ENCODE assay signal across 8 cellular contexts in genomic region chr7:131546583-131547111, GRCh38. TPM values are rescaled to one million over a fixed set of nuclear protein-coding genes. Genes with fewer than 3 reads are reported as not detected.
DNase-seq lines count a peak whose midpoint lies in the region; ATAC-seq and TF ChIP-seq lines count a peak whose summit lies in the region.

No MANE protein-coding gene starts in this region.

- H3K36me3 ChIP-seq in Caco-2 (ENCODE audit: control insufficient read depth, insufficient read depth, low read length), result no peaks in the 10 kb centered on the region
- H3K36me3 ChIP-seq in IMR-90 (ENCODE audit: control insufficient read depth, insufficient read depth, low read length), result no peaks in the 10 kb centered on the region

- no peak overlapping the region for H3K14ac ChIP-seq in IMR-90 (replicated peaks; ENCODE audit: low read depth, low read length)

- no peak overlapping the region for H3K9ac ChIP-seq in IMR-90 (ENCODE audit: low read depth, low read length)

- peaks cover 8% of the 10 kb centered on the region; the same call in 1 of the 2 replicates for H3K9me1 ChIP-seq in IMR-90 (ENCODE audit: insufficient read depth, low read length)

- no peaks in the 10 kb centered on the region for H3K27me3 Mint-ChIP-seq in Caco-2 (ENCODE audit: insufficient read depth, unreplicated experiment)
- H3K27me3 Mint-ChIP-seq in activated CD4-positive, alpha-beta T cell treated with anti-CD3 and anti-CD28 coated beads, Interleukin-2, amount 10 ng/mL, durations not matched to agents 24 days and 14 days, result peaks cover 6% of the 10 kb centered on the region

- CTCF ChIA-PET in Caco-2 (lab: Charles Lee) (interaction anchor here (0.6 to 3.1 kb wide), 12 partner anchors 8 to 109 kb away, joined by 3 to 20 read pairs (median 5); no protein-coding TSS in a partner anchor), IMR-90 (lab: Yijun Ruan, JAX) (interaction anchor here (0.6 kb wide), 1 partner anchor 111 kb away, joined by 3 read pairs; no protein-coding TSS in a partner anchor)

- peak; percentile 38 for TF ChIP-seq RAD21 in IMR-90 (IDR thresholded peaks at IDR 0.05; ENCODE audit: low read length)

- WGBS in IMR-90 (ENCODE audit: extremely low coverage in 2 of 2, insufficient read length in 1 of 2), 2 experiments, result 92% methylated on average over 2 of the region's 12 CpGs; no CpG with 5 or more reads in 1 of the 2 experiments

- no TSS peak for BruUV-seq in Caco-2 (replicated peaks; lab: Mats Ljungman, UMichigan)
- no TSS peak for BruUV-seq in IMR-90 (replicated peaks; lab: Mats Ljungman, UMichigan)

- H3K4me3 ChIP-seq in Caco-2 (ENCODE audit: low read depth, low read length) (no peak overlapping the region), IMR-90 (ENCODE audit: insufficient read depth, low read depth, low read length) (no peak overlapping the region), fibroblast of the aortic adventitia (ENCODE audit: low read depth, low read length) (no peak overlapping the region)

- H2BK120ac ChIP-seq in IMR-90 (ENCODE audit: low read depth, low read length), result no peak overlapping the region

- no peak overlapping the region for H4K8ac ChIP-seq in IMR-90 (ENCODE audit: low read depth in 2 of 2, low read length in 2 of 2)

- no peaks in the 10 kb centered on the region for H3K9me3 Mint-ChIP-seq in Caco-2 (ENCODE audit: unreplicated experiment)
- H3K9me3 Mint-ChIP-seq in activated CD4-positive, alpha-beta T cell treated with anti-CD3 and anti-CD28 coated beads, Interleukin-2, amount 10 ng/mL, durations not matched to agents 24 days and 14 days, result no peaks in the 10 kb centered on the region

- in situ Hi-C loops in IMR-90 (cut with MboI; ENCODE audit: low sequenced_read_pairs), result loop anchor here (10.0 kb wide), 1 partner anchor 108 kb away; no protein-coding TSS in a partner anchor

- no peak overlapping the region for H3K23ac ChIP-seq in IMR-90 (ENCODE audit: low read depth, low read length)

- no peak for ATAC-seq in IMR-90 (ENCODE audit: low read depth)
- ATAC-seq in HG03571 (IDR thresholded peaks at IDR 0.05; ENCODE audit: unreplicated experiment), result no peak

- H3K4me1 ChIP-seq in Caco-2, result peaks cover 21% of the 10 kb centered on the region
- no peaks in the 10 kb centered on the region for H3K4me1 ChIP-seq in IMR-90 (ENCODE audit: control insufficient read depth, insufficient read depth, low read length)

- H2AFZ ChIP-seq in IMR-90 (replicated peaks; ENCODE audit: low read length, poor library complexity), result peak overlapping the region; percentile 38

- H4K20me1 ChIP-seq in IMR-90 (ENCODE audit: insufficient read depth, low read length), result no peaks in the 10 kb centered on the region

- intact Hi-C loops in Caco-2 (cut with micrococcal nuclease; ENCODE audit: unreplicated experiment) (loop anchor here (5.0 kb wide), 2 partner anchors 34 to 41 kb away; no protein-coding TSS in a partner anchor), IMR-90 (cut with micrococcal nuclease) (no loop called here)
- intact Hi-C loops in activated CD4-positive, alpha-beta T cell treated with anti-CD3 and anti-CD28 coated beads, Interleukin-2, amount 10 ng/mL, durations not matched to agents 24 days and 14 days (cut with micrococcal nuclease), result loop anchor here (10.0 kb wide), 1 partner anchor 108 kb away; no protein-coding TSS in a partner anchor

- no peak overlapping the region for H4K5ac ChIP-seq in IMR-90 (ENCODE audit: low read depth, low read length)

- H3K27ac Mint-ChIP-seq in Caco-2 (ENCODE audit: unreplicated experiment), result peak overlapping the region; percentile 1
- H3K27ac Mint-ChIP-seq in activated CD4-positive, alpha-beta T cell treated with anti-CD3 and anti-CD28 coated beads, Interleukin-2, amount 10 ng/mL, durations not matched to agents 24 days and 14 days, result no peak overlapping the region

- no peak overlapping the region for H3K56ac ChIP-seq in IMR-90 (ENCODE audit: extremely low read depth, insufficient read depth, low read length)

- H3K4ac ChIP-seq in IMR-90 (ENCODE audit: low read depth, low read length), result no peak overlapping the region

- no peak overlapping the region for H3K18ac ChIP-seq in IMR-90 (ENCODE audit: low read depth, low read length)

- dilution Hi-C loops in IMR-90 (cut with HindIII; ENCODE audit: low sequenced_read_pairs, unreplicated experiment), result no loop called here

- H2BK5ac ChIP-seq in IMR-90 (ENCODE audit: low read depth, low read length, poor library complexity, severe bottlenecking), result no peak overlapping the region

- H3K27me3 ChIP-seq in Caco-2 (replicated peaks; ENCODE audit: control insufficient read depth, insufficient read depth, low read length) (no peaks in the 10 kb centered on the region), IMR-90 (ENCODE audit: control insufficient read depth, insufficient read depth, low read length) (peaks cover 2% of the 10 kb centered on the region; the same call in 1 of the 2 replicates)

- H3K79me1 ChIP-seq in IMR-90 (ENCODE audit: low read depth in 1 of 2, low read length in 2 of 2), result peaks cover 0 to 29% of the 10 kb centered on the region in 2 experiments; a peak in 3 of 4 replicates

- H3K27ac ChIP-seq in IMR-90 (ENCODE audit: insufficient read depth, low read length), result no peak overlapping the region

- no peak overlapping the region for H3K4me3 Mint-ChIP-seq in Caco-2 (ENCODE audit: unreplicated experiment)
- no peak overlapping the region for H3K4me3 Mint-ChIP-seq in activated CD4-positive, alpha-beta T cell treated with anti-CD3 and anti-CD28 coated beads, Interleukin-2, amount 10 ng/mL, durations not matched to agents 24 days and 14 days

- H2BK15ac ChIP-seq in IMR-90 (ENCODE audit: low read depth, low read length), result no peak overlapping the region

- H3K9me3 ChIP-seq in Caco-2, result no peaks in the 10 kb centered on the region
- no peaks in the 10 kb centered on the region for H3K9me3 ChIP-seq in IMR-90 (ENCODE audit: control insufficient read depth, insufficient read depth, low read length)

- POLR2A ChIA-PET in Caco-2 (lab: Charles Lee), result interaction anchor here (0.5 kb wide), 1 partner anchor 161 kb away, joined by 7 read pairs; no protein-coding TSS in a partner anchor
- POLR2A ChIA-PET in IMR-90 (lab: Charles Lee; ENCODE audit: unreplicated experiment), result no interaction called here

- no peak overlapping the region for H2BK20ac ChIP-seq in IMR-90 (ENCODE audit: low read depth, low read length)

- H2AK5ac ChIP-seq in IMR-90 (ENCODE audit: low read depth, low read length), result no peak overlapping the region

- TF ChIP-seq POLR2A in IMR-90 (IDR thresholded peaks at IDR 0.05; ENCODE audit: low read depth, low read length), result no peak

- DNase-seq in Caco-2 (peak in 1 of 2 experiments; percentile 69), IMR-90 (no peak), fibroblast of the aortic adventitia (ENCODE audit: low read depth) (no peak), hepatic stellate cell (ENCODE audit: low spot score) (no peak), mesenteric fat pad (ENCODE audit: low spot score) (no peak)
- DNase-seq in activated CD4-positive, alpha-beta T cell treated with anti-CD3 and anti-CD28 coated beads, Interleukin-2, amount 10 ng/mL, durations not matched to agents 24 days and 14 days, result peak; percentile 85
- peak; percentile 58 for DNase-seq in stimulated activated CD4-positive, alpha-beta T cell treated with anti-CD3 and anti-CD28 coated beads, Interleukin-1b, Interleukin-23, amount 100 ng/mL, for 48 hours

- TF ChIP-seq CTCF in Caco-2 (IDR thresholded peaks at IDR 0.05; ENCODE audit: insufficient read depth in 1 of 2, low read depth in 1 of 2, low read length in 1 of 2, severe bottlenecking in 1 of 2, unreplicated experiment in 1 of 2), result peak; percentile 77 to 80
- peak; percentile 79 for TF ChIP-seq CTCF in IMR-90 (conservative IDR thresholded peaks at IDR 0.05; ENCODE audit: low read depth, low read length)
- peak; percentile 68 for TF ChIP-seq CTCF in fibroblast of the aortic adventitia (IDR thresholded peaks at IDR 0.05; ENCODE audit: insufficient read depth, low read length)

- no peak overlapping the region for H4K91ac ChIP-seq in IMR-90 (ENCODE audit: insufficient read depth, low read depth, low read length)

- no peak overlapping the region for H2AK9ac ChIP-seq in IMR-90 (replicated peaks; ENCODE audit: low read depth, low read length, poor library complexity)

- H3K4me2 ChIP-seq in IMR-90 (ENCODE audit: low read depth, low read length), result no peak overlapping the region

- H3K36me3 Mint-ChIP-seq in Caco-2 (ENCODE audit: insufficient read depth, unreplicated experiment), result peaks cover 70% of the 10 kb centered on the region
- no peaks in the 10 kb centered on the region for H3K36me3 Mint-ChIP-seq in activated CD4-positive, alpha-beta T cell treated with anti-CD3 and anti-CD28 coated beads, Interleukin-2, amount 10 ng/mL, durations not matched to agents 24 days and 14 days (ENCODE audit: low read depth)

- peaks cover 30% of the 10 kb centered on the region for H3K4me1 Mint-ChIP-seq in Caco-2 (ENCODE audit: low read depth, unreplicated experiment)
- peaks cover 8% of the 10 kb centered on the region for H3K4me1 Mint-ChIP-seq in activated CD4-positive, alpha-beta T cell treated with anti-CD3 and anti-CD28 coated beads, Interleukin-2, amount 10 ng/mL, durations not matched to agents 24 days and 14 days

TF ChIP-seq in IMR-90, 13 proteins besides CTCF, POLR2A, EP300 and RAD21:
- TF ChIP-seq RFX5 (IDR thresholded peaks at IDR 0.05; ENCODE audit: low read depth, low read length), result no peak
- peak; percentile 9; the same call in 1 of the 2 replicates for TF ChIP-seq SMC3 (IDR thresholded peaks at IDR 0.05; ENCODE audit: low read depth, low read length)
TF ChIP-seq in IMR-90: peak in this region for 1.

RNA-seq across cellular contexts. Expression of gene PODXL, which starts 9.8 kb away (rescaled TPM):
- total RNA-seq in Caco-2 (2022) (243 and 278 TPM in 2 replicates), IMR-90 (2012; rRNA removed) (1.3 and 1.4 TPM in 2 replicates), fibroblast of the aortic adventitia (ENCODE audit: low replicate concordance) (2.3 and 7.3 TPM in 2 replicates), mesenteric fat pad (32.6 TPM)
- 3.8 and 4.2 TPM in 2 replicates for polyA plus RNA-seq in IMR-90 (2012; rRNA removed)
- polyA plus RNA-seq in IMR-90 (2012; cell fraction: cytosol; rRNA removed), result 1.9 and 2.1 TPM in 2 replicates
- polyA plus RNA-seq in IMR-90 (2012; cell fraction: nucleus; rRNA removed; ENCODE audit: low replicate concordance), result 6.7 and 7.8 TPM in 2 replicates
- total RNA-seq in activated CD4-positive, alpha-beta T cell treated with anti-CD3 and anti-CD28 coated beads, Interleukin-2, amount 10 ng/mL, durations not matched to agents 24 days and 14 days, result 0.47 and 0.71 TPM in 2 replicates

Comparison
In these comparisons a context has a peak if more than half of its experiments do, and no peak if none do; other contexts are left out.
1. DNase-seq: peak in activated CD4-positive, alpha-beta T cell treated with anti-CD3 and anti-CD28 coated beads, Interleukin-2, amount 10 ng/mL, durations not matched to agents 24 days and 14 days (single experiment) and stimulated activated CD4-positive, alpha-beta T cell treated with anti-CD3 and anti-CD28 coated beads, Interleukin-1b, Interleukin-23, amount 100 ng/mL, for 48 hours (single experiment); none in IMR-90 (single experiment), fibroblast of the aortic adventitia (single experiment), hepatic stellate cell (single experiment) and mesenteric fat pad (single experiment).
2. Peak in every context shown above with its lines, with median percentiles within 50 percentile points of each other: CTCF ChIP-seq.